ENCODE assay signal across 22 cellular contexts in genomic region chr20:29301624-29302259, GRCh38.
"Had no signal": no experiment of that assay in that cellular context is flagged by ENCODE, and none has a peak within 500 bp of the region (broad histone marks: within the 10 kb centered on the region; RNA-seq: fewer than 3 reads in every experiment).

No MANE protein-coding gene starts in this region.

- ATAC-seq: gastrocnemius medialis, left lung, pancreas had no signal

- H3K9me3 ChIP-seq: gastrocnemius medialis, pancreas, psoas muscle, thyroid gland, vagina had no signal

- H3K4me3 ChIP-seq: dorsolateral prefrontal cortex, gastrocnemius medialis, heart right ventricle, left lung, lower lobe of right lung, neural progenitor cell, pancreas, psoas muscle, smooth muscle cell, suprapubic skin, thyroid gland, vagina had no signal

- H3K27ac ChIP-seq: dorsolateral prefrontal cortex, gastrocnemius medialis, heart right ventricle, left lung, lower lobe of right lung, neural progenitor cell, pancreas, psoas muscle, suprapubic skin, thyroid gland, vagina had no signal

- H3K4me1 ChIP-seq: gastrocnemius medialis, heart right ventricle, left lung, lower lobe of right lung, neural progenitor cell, pancreas, psoas muscle, suprapubic skin, thyroid gland, vagina had no signal

- H3K27me3 ChIP-seq: gastrocnemius medialis, left lung, neural progenitor cell, pancreas, suprapubic skin, thyroid gland, vagina had no signal

- DNase-seq: cortex of kidney; dorsolateral prefrontal cortex; effector CD8-positive, alpha-beta T cell; gastrocnemius medialis; heart right ventricle; hypothalamus; kidney glomerular epithelial cell; left lung; lower lobe of right lung; mesenchymal stem cell; midbrain; nucleus accumbens; retina; stimulated activated CD4-positive, alpha-beta T cell treated with anti-CD3 and anti-CD28 coated beads, Interleukin-2, amount 100 ng/mL, for 48 hours; stimulated activated naive CD4-positive, alpha-beta T cell treated with Interleukin-2 at 50 U/mL for 16 hours; thyroid gland had no signal

- H3K36me3 ChIP-seq: gastrocnemius medialis, heart right ventricle, left lung, lower lobe of right lung, neural progenitor cell, pancreas, suprapubic skin, thyroid gland, vagina had no signal
